ENCODE assay signal across 8 cellular contexts in genomic region chr11:83070044-83070877, GRCh38. TPM values are rescaled to one million over a fixed set of nuclear protein-coding genes. Genes with fewer than 3 reads are reported as not detected.
DNase-seq lines count a peak whose midpoint lies in the region; ATAC-seq and TF ChIP-seq lines count a peak whose summit lies in the region.

No MANE protein-coding gene starts in this region.

- no peaks in the 10 kb centered on the region for H3K27me3 ChIP-seq in subcutaneous abdominal adipose tissue (ENCODE audit: control insufficient read depth in 5 of 5, insufficient read depth in 4 of 5, low read length in 5 of 5)

- peak overlapping the region; percentile 41 for H3K4me3 Mint-ChIP-seq in activated naive CD4-positive, alpha-beta T cell treated with anti-CD3 and anti-CD28 coated beads, Interleukin-2, amount 10 ng/mL, durations not matched to agents 7 days and 5 days
- H3K4me3 Mint-ChIP-seq in WTC11 = no peak overlapping the region; the same call in 1 of the 2 replicates

- DNase-seq in activated naive CD4-positive, alpha-beta T cell treated with anti-CD3 and anti-CD28 coated beads, Interleukin-2, amount 10 ng/mL, durations not matched to agents 7 days and 5 days = no peak
- DNase-seq in activated naive CD4-positive, alpha-beta T cell treated with Interleukin-2 at 50 U/mL for 16 hours = no peak
- DNase-seq in WTC11 (ENCODE audit: low spot score) (peak; percentile 28), iPS DF 4.7 (ENCODE audit: extremely low read depth, low spot score) (peak; percentile 25), NCI-H1436 (lab: John Stamatoyannopoulos, UW) (no peak)

- H3K36me3 ChIP-seq in subcutaneous abdominal adipose tissue (ENCODE audit: control insufficient read depth in 5 of 5, insufficient read depth in 5 of 5, low read length in 5 of 5) = peaks cover 0 to 8% (median 2%) of the 10 kb centered on the region in 5 donors

- CTCF ChIA-PET in activated naive CD4-positive, alpha-beta T cell treated with anti-CD3 and anti-CD28 coated beads, Interleukin-2, amount 10 ng/mL, durations not matched to agents 7 days and 5 days (lab: Charles Lee) = interaction anchor here (1.5 kb wide), 1 partner anchor 85 kb away, joined by 3 read pairs; no protein-coding TSS in a partner anchor
- CTCF ChIA-PET in WTC11 (lab: Charles Lee) = interaction anchor here (0.8 kb wide), 1 partner anchor 203 kb away, joined by 4 read pairs; no protein-coding TSS in a partner anchor

- H3K4me3 ChIP-seq in subcutaneous abdominal adipose tissue (ENCODE audit: low read depth in 1 of 5, low read length in 5 of 5) = peak overlapping the region; percentile 60 to 99 (median 98)

- H3K36me3 Mint-ChIP-seq in activated naive CD4-positive, alpha-beta T cell treated with anti-CD3 and anti-CD28 coated beads, Interleukin-2, amount 10 ng/mL, durations not matched to agents 7 days and 5 days = peaks cover 29% of the 10 kb centered on the region
- H3K36me3 Mint-ChIP-seq in WTC11 = peaks cover 19% of the 10 kb centered on the region

- no peaks in the 10 kb centered on the region for H3K27me3 Mint-ChIP-seq in activated naive CD4-positive, alpha-beta T cell treated with anti-CD3 and anti-CD28 coated beads, Interleukin-2, amount 10 ng/mL, durations not matched to agents 7 days and 5 days
- H3K27me3 Mint-ChIP-seq in WTC11 (ENCODE audit: low read depth) = no peaks in the 10 kb centered on the region

- H3K27ac ChIP-seq in subcutaneous abdominal adipose tissue (ENCODE audit: low read depth, low read length) = peak overlapping the region; percentile 99

- peaks cover 28% of the 10 kb centered on the region for H3K4me1 Mint-ChIP-seq in activated naive CD4-positive, alpha-beta T cell treated with anti-CD3 and anti-CD28 coated beads, Interleukin-2, amount 10 ng/mL, durations not matched to agents 7 days and 5 days
- peaks cover 36% of the 10 kb centered on the region for H3K4me1 Mint-ChIP-seq in WTC11

- no peaks in the 10 kb centered on the region for H3K9me3 Mint-ChIP-seq in activated naive CD4-positive, alpha-beta T cell treated with anti-CD3 and anti-CD28 coated beads, Interleukin-2, amount 10 ng/mL, durations not matched to agents 7 days and 5 days
- no peaks in the 10 kb centered on the region for H3K9me3 Mint-ChIP-seq in WTC11

- no peak for TF ChIP-seq CTCF in WTC11 (IDR thresholded peaks at IDR 0.05)

- H3K9me3 ChIP-seq in subcutaneous abdominal adipose tissue (ENCODE audit: control insufficient read depth in 5 of 5, low read length in 5 of 5) = no peaks in the 10 kb centered on the region

- H3K9ac ChIP-seq in subcutaneous abdominal adipose tissue (ENCODE audit: low read length in 5 of 5) = peak overlapping the region; percentile 76 to 100 (median 83)

- POLR2A ChIA-PET in WTC11 (lab: Charles Lee) = interaction anchor here (2.9 to 3.0 kb wide), 2 partner anchors 86 to 169 kb away, joined by 21 to 25 read pairs; partner anchors contain the start of genes DDIAS, PCF11 and PRCP

- ATAC-seq in WTC11 (peak; percentile 38), GM18519 (IDR thresholded peaks at IDR 0.05; ENCODE audit: low FRiP score, unreplicated experiment) (no peak), HG03342 (IDR thresholded peaks at IDR 0.05; ENCODE audit: unreplicated experiment) (no peak)

- no peak overlapping the region for H3K27ac Mint-ChIP-seq in activated naive CD4-positive, alpha-beta T cell treated with anti-CD3 and anti-CD28 coated beads, Interleukin-2, amount 10 ng/mL, durations not matched to agents 7 days and 5 days
- H3K27ac Mint-ChIP-seq in WTC11 = no peak overlapping the region

- peaks cover 0 to 55% (median 48%) of the 10 kb centered on the region in 5 donors for H3K4me1 ChIP-seq in subcutaneous abdominal adipose tissue (ENCODE audit: control insufficient read depth in 5 of 5, insufficient read depth in 5 of 5, low read length in 5 of 5)

TF ChIP-seq in WTC11, 78 proteins besides CTCF, POLR2A, EP300 and RAD21:
- TF ChIP-seq ZBTB21 (CRISPR knock-in tag; IDR thresholded peaks at IDR 0.05; ENCODE audit: borderline replicate concordance) = no peak
- TF ChIP-seq, protein P1, sequence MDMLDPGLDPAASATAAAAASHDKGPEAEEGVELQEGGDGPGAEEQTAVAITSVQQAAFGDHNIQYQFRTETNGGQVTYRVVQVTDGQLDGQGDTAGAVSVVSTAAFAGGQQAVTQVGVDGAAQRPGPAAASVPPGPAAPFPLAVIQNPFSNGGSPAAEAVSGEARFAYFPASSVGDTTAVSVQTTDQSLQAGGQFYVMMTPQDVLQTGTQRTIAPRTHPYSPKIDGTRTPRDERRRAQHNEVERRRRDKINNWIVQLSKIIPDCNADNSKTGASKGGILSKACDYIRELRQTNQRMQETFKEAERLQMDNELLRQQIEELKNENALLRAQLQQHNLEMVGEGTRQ (CRISPR knock-in tag; IDR thresholded peaks at IDR 0.05) = no peak
- no peak for TF ChIP-seq NFE2L1 (CRISPR knock-in tag; IDR thresholded peaks at IDR 0.05)
- no peak for TF ChIP-seq E2F4 (CRISPR knock-in tag; IDR thresholded peaks at IDR 0.05; ENCODE audit: borderline replicate concordance, low read depth)
TF ChIP-seq in WTC11: peak in this region for 0.

RNA-seq across cellular contexts. Expression of gene RAB30, which starts 1.4 kb away (rescaled TPM):
- total RNA-seq in WTC11 (2021) = 6.2 to 7.5 TPM (median 6.7 TPM) in 3 replicates

Comparison
In these comparisons a context has a peak if more than half of its experiments do, and no peak if none do; other contexts are left out.
1. DNase-seq: peak in WTC11 (single experiment) and iPS DF 4.7 (single experiment); none in activated naive CD4-positive, alpha-beta T cell treated with anti-CD3 and anti-CD28 coated beads, Interleukin-2, amount 10 ng/mL, durations not matched to agents 7 days and 5 days (single experiment), activated naive CD4-positive, alpha-beta T cell treated with Interleukin-2 at 50 U/mL for 16 hours (single experiment) and NCI-H1436 (single experiment).